14 cellular contexts compared by ENCODE assay signal in genomic region chr10:99740933-99741559, GRCh38. TPM values are rescaled to one million over a fixed set of nuclear protein-coding genes. Genes with fewer than 3 reads are reported as not detected.
A peak's percentile ranks its signal among the peaks of the same experiment; 100 is the strongest.
DNase-seq lines count a peak whose midpoint lies in the region; ATAC-seq and TF ChIP-seq lines count a peak whose summit lies in the region.
"Had no signal": no experiment of that assay in that cellular context is flagged by ENCODE, and none has a peak within 500 bp of the region (broad histone marks: within the 10 kb centered on the region; RNA-seq: fewer than 3 reads in every experiment).

No MANE protein-coding gene starts in this region.

- H3K4me3 ChIP-seq in fibroblast of villous mesenchyme (ENCODE audit: low read depth, low read length) (no peak overlapping the region), skeletal muscle tissue (ENCODE audit: low read length in 3 of 3) (peak overlapping the region in 2 of 3 donors; percentile 4 to 21)
- H3K4me3 ChIP-seq: PC-9 had no signal

- peaks cover 41 to 61% (median 46%) of the 10 kb centered on the region in 3 donors for H3K36me3 ChIP-seq in skeletal muscle tissue (ENCODE audit: control insufficient read depth in 3 of 3, insufficient read depth in 3 of 3, low read length in 3 of 3)

- no peaks in the 10 kb centered on the region for H3K27me3 ChIP-seq in skeletal muscle tissue (ENCODE audit: control insufficient read depth in 3 of 3, insufficient read depth in 3 of 3, low read length in 3 of 3)

- no peak for TF ChIP-seq CTCF in fibroblast of villous mesenchyme (IDR thresholded peaks at IDR 0.05; ENCODE audit: insufficient read depth, low read depth, low read length)

- peaks cover 28 to 35% (median 30%) of the 10 kb centered on the region in 3 donors for H3K4me1 ChIP-seq in skeletal muscle tissue (ENCODE audit: control insufficient read depth in 3 of 3, insufficient read depth in 3 of 3, low read length in 3 of 3)

- ATAC-seq in GM21360 (IDR thresholded peaks at IDR 0.05; ENCODE audit: unreplicated experiment) (no peak), GM18909 (IDR thresholded peaks at IDR 0.05; ENCODE audit: poor library complexity, unreplicated experiment) (no peak)

- DNase-seq in HCEC 1CT (peak; percentile 27), caudate nucleus (lab: John Stamatoyannopoulos, UW) (no peak), fibroblast of villous mesenchyme (ENCODE audit: low read depth) (peak; percentile 30), NCI-H1436 treated with DMSO at 0.1 percent for 48 hours (lab: John Stamatoyannopoulos, UW) (no peak)
- DNase-seq: C1 segment of cervical spinal cord, EL, MM.1S, NCI-H1105, NCI-H187, NCI-H446, PC-9 had no signal

- H3K9me3 ChIP-seq in skeletal muscle tissue (ENCODE audit: control insufficient read depth in 3 of 3, low read length in 3 of 3) = peaks cover 0 to 2% (median 0%) of the 10 kb centered on the region in 3 donors

- H3K9ac ChIP-seq in skeletal muscle tissue (ENCODE audit: low read depth in 1 of 3, low read length in 3 of 3) = peak overlapping the region in 2 of 3 donors; percentile 25

- H3K27ac ChIP-seq in caudate nucleus (ENCODE audit: low read depth, low read length) (peak overlapping the region; percentile 11), skeletal muscle tissue (ENCODE audit: low read depth, low read length) (peak overlapping the region; percentile 88)
- H3K27ac ChIP-seq: PC-9 had no signal

RNA-seq across cellular contexts. Expression of gene CUTC, which starts 9.0 kb away (rescaled TPM):
- total RNA-seq in fibroblast of villous mesenchyme = 12.6 and 19.0 TPM in 2 replicates
- 19.3 TPM for total RNA-seq in skeletal muscle tissue

RNA-seq across cellular contexts. Expression of gene COX15, which starts 9.1 kb away (rescaled TPM):
- total RNA-seq in fibroblast of villous mesenchyme = 29.0 and 54.0 TPM in 2 replicates
- 30.3 TPM for total RNA-seq in skeletal muscle tissue

RNA-seq across cellular contexts. Expression of gene ABCC2, which starts 41.4 kb away (rescaled TPM):
- 0.32 and 0.43 TPM in 2 replicates for total RNA-seq in fibroblast of villous mesenchyme
- 1.6 TPM for total RNA-seq in skeletal muscle tissue

Comparison
In these comparisons a context has a peak if more than half of its experiments do, and no peak if none do; other contexts are left out.
1. DNase-seq: peak in HCEC 1CT (single experiment) and fibroblast of villous mesenchyme (single experiment); none in caudate nucleus (0 of 61) and NCI-H1436 treated with DMSO at 0.1 percent for 48 hours (single experiment).